22 cellular contexts compared by ENCODE assay signal in genomic region chr18:75132068-75132467, GRCh38.
"Had no signal": no experiment of that assay in that cellular context is flagged by ENCODE, and none has a peak within 500 bp of the region (broad histone marks: within the 10 kb centered on the region; RNA-seq: fewer than 3 reads in every experiment).

No MANE protein-coding gene starts in this region.

- ATAC-seq: activated CD4-positive, CD25-positive, alpha-beta regulatory T cell treated with anti-CD3 and anti-CD28 coated beads, Interleukin-2, amount 50 U/mL, for 24 hours; activated naive CD4-positive, alpha-beta T cell treated with anti-CD3 and anti-CD28 coated beads, Interleukin-2, amount 50 U/mL, for 72 hours; gastrocnemius medialis; left ventricle myocardium superior; stimulated activated effector memory CD8-positive, alpha-beta T cell treated with anti-CD3 and anti-CD28 coated beads, Interleukin-12 subunit alpha, Interleukin-12 subunit beta, amount 100 ng/mL, for 72 hours had no signal

- H3K4me3 ChIP-seq: skin epidermis, thyroid gland had no signal

- DNase-seq: activated CD4-positive, alpha-beta T cell treated with anti-CD3 and anti-CD28 coated beads for 48 hours; activated CD4-positive, alpha-beta T cell treated with anti-CD3 and anti-CD28 coated beads, Interleukin-2, amount 50 U/mL, for 48 hours; activated naive CD4-positive, alpha-beta T cell; activated T-cell treated with anti-CD3 and anti-CD28 coated beads, Interleukin-2, amount 50 U/mL, for 48 hours; dermis blood vessel endothelial cell; effector CD8-positive, alpha-beta T cell; gastrocnemius medialis; glutamatergic neuron; islet precursor cell; left ventricle myocardium superior; mammary epithelial cell; ovary; stimulated activated CD4-positive, alpha-beta T cell treated with anti-CD3 and anti-CD28 coated beads, Interleukin-4, amount 100 ng/mL, for 24 hours; thyroid gland; upper lobe of left lung had no signal

- H3K27ac ChIP-seq: breast epithelium, gastrocnemius medialis, ovary, skin epidermis, thyroid gland, upper lobe of left lung, vagina, WERI-Rb-1 had no signal

- H3K27me3 ChIP-seq: breast epithelium, ovary, thyroid gland, upper lobe of left lung, vagina had no signal

- H3K36me3 ChIP-seq: breast epithelium, gastrocnemius medialis, ovary, thyroid gland, upper lobe of left lung, vagina, WERI-Rb-1 had no signal

- H3K4me1 ChIP-seq: breast epithelium, gastrocnemius medialis, vagina had no signal

- H3K9me3 ChIP-seq: breast epithelium, gastrocnemius medialis, ovary, thyroid gland, upper lobe of left lung, vagina had no signal
